19 cellular contexts compared by ENCODE assay signal in genomic region chr11:20278727-20279126, GRCh38.
DNase-seq lines count a peak whose midpoint lies in the region; ATAC-seq, FAIRE-seq and TF ChIP-seq lines count a peak whose summit lies in the region.
"Had no signal": no experiment of that assay in that cellular context is flagged by ENCODE, and none has a peak within 500 bp of the region (broad histone marks: within the 10 kb centered on the region; RNA-seq: fewer than 3 reads in every experiment).

No MANE protein-coding gene starts in this region.

- DNase-seq in COLO829 (ENCODE audit: low spot score) (peak; percentile 11), GM12891 (ENCODE audit: insufficient read length, low spot score) (no peak), endodermal cell (no peak), HK-2 (ENCODE audit: unreplicated experiment) (no peak), ecto neural progenitor cell (ENCODE audit: low spot score) (no peak)
- DNase-seq in activated naive CD4-positive, alpha-beta T cell treated with anti-CD3 and anti-CD28 coated beads, Interleukin-2, amount 10 ng/mL, durations not matched to agents 7 days and 5 days, result no peak
- DNase-seq: Calu3; CD4-positive, CD25-positive, alpha-beta regulatory T cell; H9; NCI-H1417 treated with DMSO at 0.1 percent for 48 hours; NCI-H2029 treated with DMSO at 0.1 percent for 48 hours; NCI-H510A; NCI-H82; SHP77 had no signal

- TF ChIP-seq POLR2A in GM12891 (IDR thresholded peaks at IDR 0.05; ENCODE audit: low read depth, low read length), result no peak

- H3K27ac ChIP-seq in endodermal cell (ENCODE audit: low read depth, low read length), result no peak overlapping the region
- H3K27ac ChIP-seq: KMS-11 had no signal

- H3K27me3 Mint-ChIP-seq in endodermal cell (ENCODE audit: insufficient read depth), result peaks cover 13% of the 10 kb centered on the region
- peaks cover 13% of the 10 kb centered on the region for H3K27me3 Mint-ChIP-seq in activated naive CD4-positive, alpha-beta T cell treated with anti-CD3 and anti-CD28 coated beads, Interleukin-2, amount 10 ng/mL, durations not matched to agents 7 days and 5 days

- peaks cover 13% of the 10 kb centered on the region for H3K4me1 ChIP-seq in endodermal cell (ENCODE audit: control insufficient read depth, insufficient read depth, low read length)

- no peak for TF ChIP-seq CTCF in endodermal cell (conservative IDR thresholded peaks at IDR 0.05)

- no peak overlapping the region for H3K9ac ChIP-seq in endodermal cell (ENCODE audit: extremely low read depth, low read length, poor library complexity, severe bottlenecking)
- H3K9ac ChIP-seq: KMS-11 had no signal

- CTCF ChIA-PET in activated naive CD4-positive, alpha-beta T cell treated with anti-CD3 and anti-CD28 coated beads, Interleukin-2, amount 10 ng/mL, durations not matched to agents 7 days and 5 days (lab: Charles Lee), result interaction anchor here (0.7 kb wide), 1 partner anchor 28 kb away, joined by 3 read pairs; no protein-coding TSS in a partner anchor

- peak overlapping the region; percentile 23 for H3K27ac Mint-ChIP-seq in endodermal cell
- no peak overlapping the region for H3K27ac Mint-ChIP-seq in activated naive CD4-positive, alpha-beta T cell treated with anti-CD3 and anti-CD28 coated beads, Interleukin-2, amount 10 ng/mL, durations not matched to agents 7 days and 5 days
- H3K27ac Mint-ChIP-seq: CD4-positive, CD25-positive, alpha-beta regulatory T cell had no signal

- H3K4me1 Mint-ChIP-seq in endodermal cell, result peaks cover 49% of the 10 kb centered on the region
- H3K4me1 Mint-ChIP-seq in activated naive CD4-positive, alpha-beta T cell treated with anti-CD3 and anti-CD28 coated beads, Interleukin-2, amount 10 ng/mL, durations not matched to agents 7 days and 5 days, result no peaks in the 10 kb centered on the region
- H3K4me1 Mint-ChIP-seq: CD4-positive, CD25-positive, alpha-beta regulatory T cell had no signal

- H3K9me3 ChIP-seq in endodermal cell (ENCODE audit: control insufficient read depth, low read length), result no peaks in the 10 kb centered on the region

- peaks cover 3% of the 10 kb centered on the region for H3K9me3 Mint-ChIP-seq in endodermal cell
- no peaks in the 10 kb centered on the region for H3K9me3 Mint-ChIP-seq in activated naive CD4-positive, alpha-beta T cell treated with anti-CD3 and anti-CD28 coated beads, Interleukin-2, amount 10 ng/mL, durations not matched to agents 7 days and 5 days

- no peaks in the 10 kb centered on the region for H3K36me3 ChIP-seq in endodermal cell (ENCODE audit: control insufficient read depth, insufficient read depth, low read length)

- H3K4me3 Mint-ChIP-seq in endodermal cell, result no peak overlapping the region
- no peak overlapping the region for H3K4me3 Mint-ChIP-seq in activated naive CD4-positive, alpha-beta T cell treated with anti-CD3 and anti-CD28 coated beads, Interleukin-2, amount 10 ng/mL, durations not matched to agents 7 days and 5 days
- H3K4me3 Mint-ChIP-seq: CD4-positive, CD25-positive, alpha-beta regulatory T cell; H9 had no signal

- WGBS in endodermal cell (ENCODE audit: insufficient coverage in 1 of 2, insufficient read length in 1 of 2), 2 experiments, result 83 to 96% methylated on average over 2 to 5 of the region's 5 CpGs

- H3K27me3 ChIP-seq in endodermal cell (ENCODE audit: control insufficient read depth, insufficient read depth, low read length, poor library complexity, severe bottlenecking), result peaks cover 16% of the 10 kb centered on the region

- no peak overlapping the region for H3K4me3 ChIP-seq in endodermal cell (ENCODE audit: low read length)

- ATAC-seq in HG03442 (IDR thresholded peaks at IDR 0.05; ENCODE audit: unreplicated experiment) (peak; percentile 62), HG03095 (IDR thresholded peaks at IDR 0.05; ENCODE audit: unreplicated experiment) (no peak)
- ATAC-seq: HepG2 had no signal

- no peak for FAIRE-seq in GM12891 (lab: Jason Lieb, UNC)
- FAIRE-seq: HepG2, RCC 7860 had no signal

- no peaks in the 10 kb centered on the region for H3K36me3 Mint-ChIP-seq in endodermal cell (ENCODE audit: low read depth)
- no peaks in the 10 kb centered on the region for H3K36me3 Mint-ChIP-seq in activated naive CD4-positive, alpha-beta T cell treated with anti-CD3 and anti-CD28 coated beads, Interleukin-2, amount 10 ng/mL, durations not matched to agents 7 days and 5 days
- H3K36me3 Mint-ChIP-seq: CD4-positive, CD25-positive, alpha-beta regulatory T cell had no signal

TF ChIP-seq in GM12891, 5 proteins besides CTCF, POLR2A, EP300 and RAD21:
- peak; percentile 70; the same call in 1 of the 2 replicates for TF ChIP-seq SPI1 (IDR thresholded peaks at IDR 0.05; ENCODE audit: low read depth, low read length)
- no peak for TF ChIP-seq PAX5 (IDR thresholded peaks at IDR 0.05; ENCODE audit: insufficient read depth, low read length, severe bottlenecking)
- TF ChIP-seq POU2F2 (IDR thresholded peaks at IDR 0.05; ENCODE audit: low read depth, low read length), result no peak
- no peak for TF ChIP-seq POLR2AphosphoS5 (IDR thresholded peaks at IDR 0.05; ENCODE audit: low read depth, low read length)
